8 cellular contexts compared by ENCODE assay signal in the genomic region with DNA sequence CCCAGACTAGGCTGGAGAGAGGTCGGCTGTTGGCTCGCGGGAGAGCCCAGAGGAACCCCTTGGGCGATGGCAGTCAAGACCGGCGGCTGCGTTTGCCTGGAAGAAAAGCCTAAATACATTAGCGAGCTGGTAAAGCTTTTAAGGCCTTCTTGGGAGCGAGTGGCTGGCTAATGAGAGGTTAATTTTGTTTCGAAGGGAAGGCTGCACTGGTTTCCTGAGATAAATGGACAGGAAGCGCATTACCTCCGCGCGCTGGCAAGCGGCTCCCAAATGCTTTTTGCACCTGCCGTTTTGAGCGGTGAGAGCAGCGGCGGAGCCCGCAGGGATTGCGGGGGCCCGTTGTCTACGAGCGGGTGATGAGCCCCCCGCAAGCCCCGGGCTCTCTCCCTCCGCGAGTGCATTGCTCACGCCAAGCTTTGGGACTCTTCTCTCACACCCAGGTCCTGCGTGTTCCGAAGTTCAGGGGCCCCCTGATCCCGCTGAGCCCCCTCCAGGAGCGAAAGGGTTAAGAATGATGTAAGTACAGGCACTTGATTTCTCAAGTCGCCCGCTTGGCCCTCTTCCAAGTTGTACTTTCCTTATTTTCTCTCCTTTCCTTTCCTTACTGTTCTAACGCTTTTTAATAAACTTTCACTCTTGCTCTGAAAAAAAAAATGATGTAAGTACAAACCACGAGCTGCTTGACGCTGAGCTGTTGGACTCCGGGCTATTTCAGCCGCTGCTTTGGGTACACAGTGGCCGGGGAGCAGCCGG. TPM values are rescaled to one million over a fixed set of nuclear protein-coding genes. Genes with fewer than 3 reads are reported as not detected.
DNase-seq lines count a peak whose midpoint lies in the region; ATAC-seq and TF ChIP-seq lines count a peak whose summit lies in the region.

No MANE protein-coding gene starts in this region.

- H3K79me2 ChIP-seq in HCT116 (ENCODE audit: insufficient read depth, low read length), result peaks cover 13% of the 10 kb centered on the region

- H3K36me3 ChIP-seq in BE2C (peaks cover 5% of the 10 kb centered on the region), HCT116 (ENCODE audit: control insufficient read depth in 1 of 2, insufficient read depth in 2 of 2, low read length in 2 of 2) (no peaks in the 10 kb centered on the region), Panc1 (ENCODE audit: control insufficient read depth, insufficient read depth, low read length) (no peaks in the 10 kb centered on the region), iPS-18a (ENCODE audit: control insufficient read depth, low read depth, low read length) (peaks cover 4% of the 10 kb centered on the region)

- peaks cover 7% of the 10 kb centered on the region for H3K27me3 ChIP-seq in BE2C
- peaks cover 6% of the 10 kb centered on the region; the same call in 1 of the 2 replicates for H3K27me3 ChIP-seq in HCT116 (ENCODE audit: insufficient read depth, low read length)
- H3K27me3 ChIP-seq in Panc1 (ENCODE audit: control insufficient read depth, insufficient read depth, low read length), result no peaks in the 10 kb centered on the region
- H3K27me3 ChIP-seq in iPS-18a (ENCODE audit: control insufficient read depth, insufficient read depth, low read length), result peaks cover 36% of the 10 kb centered on the region

- TF ChIP-seq POLR2A in HCT116 (IDR thresholded peaks at IDR 0.05; ENCODE audit: borderline replicate concordance, extremely low read depth, insufficient read depth, insufficient read length), result no peak

- BruUV-seq in HCT116 (replicated peaks; lab: Mats Ljungman, UMichigan), result no TSS peak
- no TSS peak for BruUV-seq in Panc1 (replicated peaks; lab: Mats Ljungman, UMichigan)

- peak overlapping the region; percentile 96 for H3K4me2 ChIP-seq in HCT116 (ENCODE audit: low read length)

- DNase-seq in BE2C (peak; percentile 79), HCT116 (ENCODE audit: low read depth, low spot score) (no peak), Panc1 (ENCODE audit: low read depth, low spot score) (no peak), astrocyte of the cerebellum (ENCODE audit: low read depth) (no peak), skeletal muscle cell (ENCODE audit: low read depth) (no peak), AG20443 (ENCODE audit: low spot score) (no peak)

- H3K9me2 ChIP-seq in HCT116 (ENCODE audit: insufficient read depth), result no peaks in the 10 kb centered on the region

- H3K9ac ChIP-seq in HCT116 (ENCODE audit: low read length) (peak overlapping the region; percentile 35; the same call in 1 of the 2 replicates), iPS-18a (ENCODE audit: low read length) (peak overlapping the region; percentile 81)

- H3K4me1 ChIP-seq in BE2C, result no peaks in the 10 kb centered on the region; the same call in 1 of the 2 replicates
- H3K4me1 ChIP-seq in HCT116 (ENCODE audit: control insufficient read depth in 1 of 2, insufficient read depth in 2 of 2, low read length in 2 of 2), result peaks cover 17 to 54% of the 10 kb centered on the region in 2 experiments
- H3K4me1 ChIP-seq in Panc1 (ENCODE audit: control insufficient read depth, insufficient read depth, low read length), result peaks cover 17% of the 10 kb centered on the region
- H3K4me1 ChIP-seq in iPS-18a (ENCODE audit: control insufficient read depth, low read depth, low read length), result peaks cover 33% of the 10 kb centered on the region

- no peak for TF ChIP-seq RAD21 in HCT116 (IDR thresholded peaks at IDR 0.05; ENCODE audit: low read depth)

- no peak overlapping the region for H3K27ac ChIP-seq in HCT116 (ENCODE audit: low read depth, low read length)
- peak overlapping the region; percentile 89 for H3K27ac ChIP-seq in Panc1 (ENCODE audit: low read length)
- H3K27ac ChIP-seq in iPS-18a (ENCODE audit: low read length), result no peak overlapping the region

- no peak for ATAC-seq in HCT116
- ATAC-seq in Panc1, result no peak
- ATAC-seq in GM18858 (IDR thresholded peaks at IDR 0.05; ENCODE audit: unreplicated experiment), result no peak

- peak overlapping the region; percentile 85 for H3K4me3 ChIP-seq in BE2C (ENCODE audit: low read depth, low read length)
- H3K4me3 ChIP-seq in HCT116 (replicated peaks in 1 of 2; ENCODE audit: low read depth in 1 of 2, low read length in 2 of 2), result peak overlapping the region; percentile 59 to 63
- H3K4me3 ChIP-seq in Panc1 (ENCODE audit: low read depth in 2 of 2, low read length in 2 of 2), result peak overlapping the region; percentile 90
- H3K4me3 ChIP-seq in astrocyte of the cerebellum (ENCODE audit: low read depth, low read length), result peak overlapping the region; percentile 67
- H3K4me3 ChIP-seq in iPS-18a (ENCODE audit: low read length), result peak overlapping the region; percentile 88
- peak overlapping the region; percentile 83 for H3K4me3 ChIP-seq in skeletal muscle cell (ENCODE audit: low read depth, low read length)

- TF ChIP-seq CTCF in BE2C (IDR thresholded peaks at IDR 0.05; ENCODE audit: low read depth, low read length) (no peak), HCT116 (IDR thresholded peaks at IDR 0.05 in 2 of 3, conservative IDR thresholded peaks at IDR 0.05 in 1 of 3; ENCODE audit: borderline replicate concordance in 1 of 3, insufficient read depth in 1 of 3, low read depth in 2 of 3, low read length in 2 of 3) (no peak), Panc1 (IDR thresholded peaks at IDR 0.05) (no peak), astrocyte of the cerebellum (IDR thresholded peaks at IDR 0.05; ENCODE audit: low read depth, low read length, missing control alignments) (no peak)

- no peaks in the 10 kb centered on the region; the same call in 1 of the 2 replicates for H4K20me1 ChIP-seq in HCT116 (ENCODE audit: insufficient read depth)

- intact Hi-C loops in HCT116 (cut with micrococcal nuclease) (no loop called here), Panc1 (cut with micrococcal nuclease; ENCODE audit: unreplicated experiment) (loop anchor here (5.0 to 10.0 kb wide), 3 partner anchors 57 to 1583 kb away; no protein-coding TSS in a partner anchor)

- H3K9me3 ChIP-seq in BE2C, result no peaks in the 10 kb centered on the region
- no peaks in the 10 kb centered on the region for H3K9me3 ChIP-seq in HCT116 (ENCODE audit: control insufficient read depth in 1 of 2, insufficient read depth in 1 of 2, low read depth in 1 of 2, low read length in 2 of 2)
- no peaks in the 10 kb centered on the region for H3K9me3 ChIP-seq in Panc1 (ENCODE audit: control insufficient read depth, insufficient read depth, low read depth, low read length)
- no peaks in the 10 kb centered on the region for H3K9me3 ChIP-seq in iPS-18a (ENCODE audit: control insufficient read depth, low read depth, low read length)

- in situ Hi-C loops in Panc1 (cut with HindIII; ENCODE audit: low pct_unique_long_range_greater_than_20kb, low sequenced_read_pairs), result no loop called here
- in situ Hi-C loops in astrocyte of the cerebellum (cut with HindIII; ENCODE audit: low sequenced_read_pairs), result no loop called here

- POLR2A ChIA-PET in HCT116 (lab: Charles Lee) (no interaction called here), Panc1 (lab: Charles Lee) (interaction anchor here (0.7 kb wide), 1 partner anchor 159 kb away, joined by 4 read pairs; a partner anchor contains a TSS)

- RAD21 ChIA-PET in HCT116 (lab: Charles Lee; ENCODE audit: low non-redundant PET in 1 of 2, low total read pairs in 2 of 2, uncharacterized antibody in 2 of 2, unreplicated experiment in 2 of 2), result no interaction called here

- CTCF ChIA-PET in HCT116 (lab: Charles Lee), result interaction anchor here (1.4 to 2.9 kb wide), 6 partner anchors 10 to 1329 kb away, joined by 3 to 15 read pairs (median 4); no protein-coding TSS in a partner anchor
- CTCF ChIA-PET in Panc1 (lab: Charles Lee), result interaction anchor here (0.5 to 0.7 kb wide), 2 partner anchors 250 to 614 kb away, joined by 3 to 5 read pairs; no protein-coding TSS in a partner anchor

- peak overlapping the region; percentile 90 for H2AFZ ChIP-seq in HCT116 (ENCODE audit: low read depth, low read length, poor library complexity, severe bottlenecking)

TF ChIP-seq in HCT116, 20 proteins besides CTCF, POLR2A, EP300 and RAD21:
- TF ChIP-seq SIN3A (IDR thresholded peaks at IDR 0.05; ENCODE audit: low read depth) (no peak), TCF7L2 (IDR thresholded peaks at IDR 0.05; ENCODE audit: borderline replicate concordance, extremely low read depth, insufficient read depth, insufficient read length) (peak; percentile 21)

RNA-seq across cellular contexts. Expression of a gene that starts 3.1 kb away (rescaled TPM):
- 37.2 TPM for polyA plus RNA-seq in BE2C (2012; ENCODE audit: insufficient read depth, insufficient read length, low read depth)
- total RNA-seq in HCT116 (2021; ENCODE audit: unreplicated experiment), result 18.3 TPM
- polyA plus RNA-seq in HCT116 (2012), result 10.6 and 10.8 TPM in 2 replicates
- 25.4 TPM for total RNA-seq in Panc1 (2021; ENCODE audit: unreplicated experiment)
- 17.0 TPM for polyA plus RNA-seq in Panc1 (2012; ENCODE audit: insufficient read length)
